Comparison of ENCODE assay signal across 14 cellular contexts in the genomic region with DNA sequence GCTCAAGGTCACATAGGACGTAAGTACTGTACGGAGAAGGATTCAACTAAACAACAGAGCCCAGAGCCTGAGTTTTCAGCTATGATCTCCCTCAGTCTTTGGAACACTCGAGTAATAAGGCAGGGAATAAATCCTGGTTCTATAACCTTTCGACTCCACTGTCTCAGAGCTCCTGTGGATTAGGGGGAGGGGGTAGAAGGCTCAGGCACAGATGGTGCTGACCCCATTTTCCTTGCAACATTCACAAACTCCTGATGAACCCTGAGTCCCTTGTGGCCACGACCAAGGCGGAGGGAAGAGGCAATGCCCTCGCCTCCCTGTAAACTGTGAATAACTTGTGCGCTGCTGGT. TPM values are rescaled to one million over a fixed set of nuclear protein-coding genes. Genes with fewer than 3 reads are reported as not detected.
DNase-seq lines count a peak whose midpoint lies in the region; ATAC-seq lines count a peak whose summit lies in the region.
"Had no signal": no experiment of that assay in that cellular context is flagged by ENCODE, and none has a peak within 500 bp of the region (broad histone marks: within the 10 kb centered on the region; RNA-seq: fewer than 3 reads in every experiment).

No MANE protein-coding gene starts in this region.

- no peak for DNase-seq in activated T-cell treated with anti-CD3 and anti-CD28 coated beads, Interleukin-2, amount 50 U/mL, for 72 hours
- no peak for DNase-seq in activated T-cell treated with anti-CD3 and anti-CD28 coated beads, Interleukin-2, amount 50 U/mL, for 1 hour
- no peak for DNase-seq in stimulated activated naive CD8-positive, alpha-beta T cell treated with anti-CD3 and anti-CD28 coated beads, Interleukin-15, amount 100 ng/mL, for 72 hours
- DNase-seq in AG08395 (ENCODE audit: low spot score): no peak
- no peak for DNase-seq in NCI-H1930 (lab: John Stamatoyannopoulos, UW)
- DNase-seq in medulla oblongata (ENCODE audit: extremely low spot score): no peak
- DNase-seq: activated B cell treated with CpG ODN at 0.5 μM for 24 hours, SK-N-SH had no signal

- H3K4me3 ChIP-seq in iPS-20b (ENCODE audit: low read length): peak overlapping the region; percentile 83; the same call in 1 of the 2 replicates
- H3K4me3 ChIP-seq: lung had no signal

- H3K27ac Mint-ChIP-seq in activated T-cell treated with anti-CD3 and anti-CD28 coated beads, Interleukin-2, amount 50 U/mL, for 72 hours: no peak overlapping the region
- no peak overlapping the region for H3K27ac Mint-ChIP-seq in activated T-helper 17 cell treated with anti-CD3 and anti-CD28 coated beads, Interleukin-2, amount 50 U/mL, for 72 hours
- no peak overlapping the region for H3K27ac Mint-ChIP-seq in stimulated activated naive CD8-positive, alpha-beta T cell treated with anti-CD3 and anti-CD28 coated beads, Interleukin-15, amount 100 ng/mL, for 72 hours
- H3K27ac Mint-ChIP-seq: activated B cell treated with CpG ODN at 0.5 μM for 24 hours had no signal

- peaks cover 6% of the 10 kb centered on the region; the same call in 1 of the 2 replicates for H3K4me1 ChIP-seq in iPS-20b (ENCODE audit: insufficient read depth, low read length)

- H3K36me3 ChIP-seq in iPS-20b (ENCODE audit: insufficient read depth, low read depth, low read length): peaks cover 3% of the 10 kb centered on the region; the same call in 1 of the 2 replicates
- H3K36me3 ChIP-seq: stomach had no signal

- peaks cover 11% of the 10 kb centered on the region for H3K27me3 Mint-ChIP-seq in activated T-cell treated with anti-CD3 and anti-CD28 coated beads, Interleukin-2, amount 50 U/mL, for 72 hours (ENCODE audit: low read depth)
- H3K27me3 Mint-ChIP-seq in activated T-helper 17 cell treated with anti-CD3 and anti-CD28 coated beads, Interleukin-2, amount 50 U/mL, for 72 hours: peaks cover 24% of the 10 kb centered on the region
- H3K27me3 Mint-ChIP-seq in stimulated activated naive CD8-positive, alpha-beta T cell treated with anti-CD3 and anti-CD28 coated beads, Interleukin-15, amount 100 ng/mL, for 72 hours: peaks cover 31% of the 10 kb centered on the region

- peaks cover 0 to 3% of the 10 kb centered on the region in 2 donors for H3K36me3 Mint-ChIP-seq in activated T-cell treated with anti-CD3 and anti-CD28 coated beads, Interleukin-2, amount 50 U/mL, for 72 hours (ENCODE audit: insufficient read depth in 2 of 2)
- H3K36me3 Mint-ChIP-seq in activated T-helper 17 cell treated with anti-CD3 and anti-CD28 coated beads, Interleukin-2, amount 50 U/mL, for 72 hours (ENCODE audit: low read depth): no peaks in the 10 kb centered on the region

- H3K4me1 Mint-ChIP-seq in activated T-cell treated with anti-CD3 and anti-CD28 coated beads, Interleukin-2, amount 50 U/mL, for 72 hours (ENCODE audit: low read depth): peaks cover 11% of the 10 kb centered on the region
- H3K4me1 Mint-ChIP-seq in activated T-helper 17 cell treated with anti-CD3 and anti-CD28 coated beads, Interleukin-2, amount 50 U/mL, for 72 hours: peaks cover 12% of the 10 kb centered on the region
- H3K4me1 Mint-ChIP-seq in stimulated activated naive CD8-positive, alpha-beta T cell treated with anti-CD3 and anti-CD28 coated beads, Interleukin-15, amount 100 ng/mL, for 72 hours: peaks cover 11% of the 10 kb centered on the region

- peak overlapping the region; percentile 79 to 81 for H3K4me3 Mint-ChIP-seq in activated T-cell treated with anti-CD3 and anti-CD28 coated beads, Interleukin-2, amount 50 U/mL, for 72 hours
- peak overlapping the region; percentile 79 for H3K4me3 Mint-ChIP-seq in activated T-helper 17 cell treated with anti-CD3 and anti-CD28 coated beads, Interleukin-2, amount 50 U/mL, for 72 hours
- H3K4me3 Mint-ChIP-seq in stimulated activated naive CD8-positive, alpha-beta T cell treated with anti-CD3 and anti-CD28 coated beads, Interleukin-15, amount 100 ng/mL, for 72 hours: peak overlapping the region; percentile 83 to 94

- H3K27me3 ChIP-seq in iPS-20b (ENCODE audit: insufficient read depth, low read length): no peaks in the 10 kb centered on the region

- H3K9ac ChIP-seq in iPS-20b (ENCODE audit: low read depth, low read length): no peak overlapping the region
- H3K9ac ChIP-seq: SK-N-SH had no signal

- no peaks in the 10 kb centered on the region for H3K9me3 ChIP-seq in iPS-20b (ENCODE audit: insufficient read depth, low read depth, low read length)
- H3K9me3 ChIP-seq: SK-N-SH had no signal

- no peak overlapping the region for H3K27ac ChIP-seq in iPS-20b (ENCODE audit: low read length)
- H3K27ac ChIP-seq: stomach had no signal

- ATAC-seq in activated T-cell treated with anti-CD3 and anti-CD28 coated beads, Interleukin-2, amount 50 U/mL, for 72 hours (replicated peaks in 1 of 2): peak in 1 of 2 donors; percentile 11
- no peak for ATAC-seq in activated T-helper 17 cell treated with anti-CD3 and anti-CD28 coated beads, Interleukin-2, amount 50 U/mL, for 72 hours (replicated peaks)
- ATAC-seq in stimulated activated naive CD8-positive, alpha-beta T cell treated with anti-CD3 and anti-CD28 coated beads, Interleukin-15, amount 100 ng/mL, for 72 hours: peak; percentile 6

- H3K9me3 Mint-ChIP-seq in activated T-cell treated with anti-CD3 and anti-CD28 coated beads, Interleukin-2, amount 50 U/mL, for 72 hours: peaks cover 2% of the 10 kb centered on the region in 2 donors
- peaks cover 3% of the 10 kb centered on the region for H3K9me3 Mint-ChIP-seq in activated T-helper 17 cell treated with anti-CD3 and anti-CD28 coated beads, Interleukin-2, amount 50 U/mL, for 72 hours
- H3K9me3 Mint-ChIP-seq in stimulated activated naive CD8-positive, alpha-beta T cell treated with anti-CD3 and anti-CD28 coated beads, Interleukin-15, amount 100 ng/mL, for 72 hours: peaks cover 5 to 6% of the 10 kb centered on the region in 2 donors

RNA-seq across cellular contexts. Expression of a gene that starts 21.3 kb away (rescaled TPM):
- total RNA-seq in activated T-cell treated with anti-CD3 and anti-CD28 coated beads, Interleukin-2, amount 50 U/mL, for 72 hours: under 1 TPM; 0.38 to 0.58 TPM
- under 1 TPM in 1 of 2 donors, not detected in 1; 0.03 TPM for total RNA-seq in activated T-helper 17 cell treated with anti-CD3 and anti-CD28 coated beads, Interleukin-2, amount 50 U/mL, for 72 hours
- total RNA-seq: activated B cell treated with CpG ODN at 0.5 μM for 24 hours had no signal

RNA-seq across cellular contexts. Expression of a gene that starts 37.7 kb away (rescaled TPM):
- total RNA-seq in activated T-cell treated with anti-CD3 and anti-CD28 coated beads, Interleukin-2, amount 50 U/mL, for 72 hours: not detected
- total RNA-seq in activated T-helper 17 cell treated with anti-CD3 and anti-CD28 coated beads, Interleukin-2, amount 50 U/mL, for 72 hours: not detected
- total RNA-seq: activated B cell treated with CpG ODN at 0.5 μM for 24 hours, lung, occipital lobe, OCI-LY7, stomach had no signal

RNA-seq across cellular contexts. Expression of a gene that starts 43.0 kb away (rescaled TPM):
- total RNA-seq in activated T-cell treated with anti-CD3 and anti-CD28 coated beads, Interleukin-2, amount 50 U/mL, for 72 hours: 10 to 100 TPM; 21.8 to 22.0 TPM
- 10 to 100 TPM; 24.3 to 27.6 TPM for total RNA-seq in activated T-helper 17 cell treated with anti-CD3 and anti-CD28 coated beads, Interleukin-2, amount 50 U/mL, for 72 hours

RNA-seq across cellular contexts. Expression of a gene that starts 49.9 kb away (rescaled TPM):
- 10 to 100 TPM in 1 of 2 donors, 1 to 10 TPM in 1; 9.2 to 10.9 TPM for total RNA-seq in activated T-cell treated with anti-CD3 and anti-CD28 coated beads, Interleukin-2, amount 50 U/mL, for 72 hours
- 1 to 10 TPM; 7.4 to 7.6 TPM for total RNA-seq in activated T-helper 17 cell treated with anti-CD3 and anti-CD28 coated beads, Interleukin-2, amount 50 U/mL, for 72 hours
